In genomic region chr3:160040181-160040580, GRCh38 we compare ENCODE assay signal across 23 cellular contexts. TPM values are rescaled to one million over a fixed set of nuclear protein-coding genes. Genes with fewer than 3 reads are reported as not detected.
"Had no signal": no experiment of that assay in that cellular context is flagged by ENCODE, and none has a peak within 500 bp of the region (broad histone marks: within the 10 kb centered on the region; RNA-seq: fewer than 3 reads in every experiment).

No MANE protein-coding gene starts in this region.

- H3K4me1 Mint-ChIP-seq: memory B cell had no signal

- H3K4me3 ChIP-seq: colonic mucosa, esophagus squamous epithelium, gastrocnemius medialis, sigmoid colon, testis, uterus had no signal

- H3K9me3 ChIP-seq: colonic mucosa, gastrocnemius medialis, testis, uterus had no signal

- DNase-seq: activated CD4-positive, alpha-beta T cell treated with anti-CD3 and anti-CD28 coated beads for 1 hour; activated CD4-positive, alpha-beta T cell treated with anti-CD3 and anti-CD28 coated beads, Interleukin-2, amount 50 U/mL, for 1 hour; activated CD8-positive, alpha-beta T cell treated with anti-CD3 and anti-CD28 coated beads, Interleukin-2, amount 10 ng/mL, durations not matched to agents 7 days and 5 days; aorta; central memory CD4-positive, alpha-beta T cell; colonic mucosa; esophagus squamous epithelium; gastrocnemius medialis; hippocampal formation; left ventricle myocardium superior; occipital lobe; retina; sigmoid colon; stimulated activated CD4-positive, alpha-beta T cell treated with anti-CD3 and anti-CD28 coated beads, Interleukin-4, amount 100 ng/mL, for 1 hour; stimulated activated naive CD4-positive, alpha-beta T cell; testis; trophoblast cell; uterus; WERI-Rb-1 had no signal

- FAIRE-seq: TTC549 had no signal

- H3K4me3 Mint-ChIP-seq: activated CD8-positive, alpha-beta T cell treated with anti-CD3 and anti-CD28 coated beads, Interleukin-2, amount 10 ng/mL, durations not matched to agents 7 days and 5 days; activated T-helper 17 cell treated with anti-CD3 and anti-CD28 coated beads, Interleukin-2, amount 50 U/mL, for 72 hours; memory B cell had no signal

- H3K27ac Mint-ChIP-seq: activated CD8-positive, alpha-beta T cell treated with anti-CD3 and anti-CD28 coated beads, Interleukin-2, amount 10 ng/mL, durations not matched to agents 7 days and 5 days; activated naive CD4-positive, alpha-beta T cell treated with anti-CD3 and anti-CD28 coated beads, Interleukin-2, amount 50 U/mL, for 72 hours; activated T-helper 17 cell treated with anti-CD3 and anti-CD28 coated beads, Interleukin-2, amount 50 U/mL, for 72 hours; memory B cell had no signal

- ATAC-seq: activated CD8-positive, alpha-beta T cell treated with anti-CD3 and anti-CD28 coated beads, Interleukin-2, amount 10 ng/mL, durations not matched to agents 7 days and 5 days; activated naive CD4-positive, alpha-beta T cell treated with anti-CD3 and anti-CD28 coated beads, Interleukin-2, amount 50 U/mL, for 72 hours; activated T-helper 17 cell treated with anti-CD3 and anti-CD28 coated beads, Interleukin-2, amount 50 U/mL, for 72 hours; gastrocnemius medialis; left ventricle myocardium superior had no signal

RNA-seq across cellular contexts. Expression of gene IL12A, which starts 51.5 kb away (rescaled TPM):
- total RNA-seq: activated CD8-positive, alpha-beta T cell treated with anti-CD3 and anti-CD28 coated beads, Interleukin-2, amount 10 ng/mL, durations not matched to agents 7 days and 5 days; activated naive CD4-positive, alpha-beta T cell treated with anti-CD3 and anti-CD28 coated beads, Interleukin-2, amount 50 U/mL, for 72 hours; gastrocnemius medialis had no signal
